9 cellular contexts compared by ENCODE assay signal in genomic region chr5:126851441-126852103, GRCh38.
A peak's percentile ranks its signal among the peaks of the same experiment; 100 is the strongest.
DNase-seq lines count a peak whose midpoint lies in the region; ATAC-seq and TF ChIP-seq lines count a peak whose summit lies in the region.
"Had no signal": no experiment of that assay in that cellular context is flagged by ENCODE, and none has a peak within 500 bp of the region (broad histone marks: within the 10 kb centered on the region; RNA-seq: fewer than 3 reads in every experiment).

No MANE protein-coding gene starts in this region.

- no peaks in the 10 kb centered on the region for H3K27me3 ChIP-seq in spleen (replicated peaks in 1 of 7)

- H3K36me3 Mint-ChIP-seq in activated naive CD4-positive, alpha-beta T cell treated with anti-CD3 and anti-CD28 coated beads, Interleukin-2, amount 50 U/mL, for 24 hours: no peaks in the 10 kb centered on the region
- no peaks in the 10 kb centered on the region for H3K36me3 Mint-ChIP-seq in immature natural killer cell

- WGBS in spleen, 5 donors: 84 to 90% (median 88%) methylated on average over 15 of the region's 15 CpGs

- no peak for DNase-seq in OCI-LY7 (ENCODE audit: low spot score)
- no peak for DNase-seq in immature natural killer cell
- no peak for DNase-seq in spleen
- no peak for DNase-seq in glomerular visceral epithelial cell (ENCODE audit: extremely low spot score)
- no peak for DNase-seq in mesenteric fat pad (ENCODE audit: low spot score)
- no peak for DNase-seq in NCI-H69 (lab: John Stamatoyannopoulos, UW)
- DNase-seq: NCI-H510A treated with DMSO at 0.1 percent for 48 hours had no signal

- no peaks in the 10 kb centered on the region for H3K9me3 Mint-ChIP-seq in activated naive CD4-positive, alpha-beta T cell treated with anti-CD3 and anti-CD28 coated beads, Interleukin-2, amount 50 U/mL, for 24 hours
- no peaks in the 10 kb centered on the region for H3K9me3 Mint-ChIP-seq in immature natural killer cell

- no peak for TF ChIP-seq CTCF in OCI-LY7 (conservative IDR thresholded peaks at IDR 0.05; ENCODE audit: low read length)
- no peak for TF ChIP-seq CTCF in spleen (IDR thresholded peaks at IDR 0.05 in 8 of 11, conservative IDR thresholded peaks at IDR 0.05 in 3 of 11)

- no peaks in the 10 kb centered on the region for H4K20me1 ChIP-seq in OCI-LY7 (ENCODE audit: insufficient read depth, low read length)

- H3K4me1 Mint-ChIP-seq in activated naive CD4-positive, alpha-beta T cell treated with anti-CD3 and anti-CD28 coated beads, Interleukin-2, amount 50 U/mL, for 24 hours: peaks cover 66% of the 10 kb centered on the region
- peaks cover 38 to 52% of the 10 kb centered on the region in 2 donors for H3K4me1 Mint-ChIP-seq in immature natural killer cell

- H3K27me3 Mint-ChIP-seq in activated naive CD4-positive, alpha-beta T cell treated with anti-CD3 and anti-CD28 coated beads, Interleukin-2, amount 50 U/mL, for 24 hours: no peaks in the 10 kb centered on the region
- peaks cover 0 to 9% (median 3%) of the 10 kb centered on the region in 3 donors for H3K27me3 Mint-ChIP-seq in immature natural killer cell (ENCODE audit: low read depth in 3 of 3)

- no TSS peak for BruUV-seq in OCI-LY7 (replicated peaks; lab: Mats Ljungman, UMichigan)

- POLR2A ChIA-PET in OCI-LY7 (lab: Charles Lee): interaction anchor here (0.6 to 1.0 kb wide), 2 partner anchors 9 to 415 kb away, joined by 3 read pairs; no protein-coding TSS in a partner anchor

- H3K79me2 ChIP-seq in OCI-LY7 (ENCODE audit: insufficient read depth, low read depth, low read length): no peaks in the 10 kb centered on the region

- H3K4me1 ChIP-seq in OCI-LY7 (ENCODE audit: insufficient read depth, low read length, poor library complexity, severe bottlenecking) (peaks cover 16% of the 10 kb centered on the region), spleen (peaks cover 4 to 75% (median 50%) of the 10 kb centered on the region in 6 donors)

- no peak overlapping the region for H2AFZ ChIP-seq in OCI-LY7 (ENCODE audit: low read length)

- peak overlapping the region; percentile 86 for H3K27ac Mint-ChIP-seq in activated naive CD4-positive, alpha-beta T cell treated with anti-CD3 and anti-CD28 coated beads, Interleukin-2, amount 50 U/mL, for 24 hours
- H3K27ac Mint-ChIP-seq in immature natural killer cell: peak overlapping the region; percentile 87 to 95 (median 92)

- intact Hi-C loops in OCI-LY7 (cut with micrococcal nuclease; ENCODE audit: unreplicated experiment): no loop called here
- intact Hi-C loops in spleen (cut with DNase I; ENCODE audit: low total_unique reads): no loop called here

- no peak overlapping the region for H3K27ac ChIP-seq in OCI-LY7 (ENCODE audit: low read depth, low read length, poor library complexity, severe bottlenecking)
- peak overlapping the region in 7 of 8 donors; percentile 21 to 75 (median 59) for H3K27ac ChIP-seq in spleen

- no peak for TF ChIP-seq POLR2A in spleen (IDR thresholded peaks at IDR 0.05)

- peak overlapping the region; percentile 88 for H3K4me3 Mint-ChIP-seq in activated naive CD4-positive, alpha-beta T cell treated with anti-CD3 and anti-CD28 coated beads, Interleukin-2, amount 50 U/mL, for 24 hours
- H3K4me3 Mint-ChIP-seq in immature natural killer cell: peak overlapping the region in 3 of 5 donors; percentile 75 to 89 (median 84)

- no peaks in the 10 kb centered on the region for H3K9me2 ChIP-seq in OCI-LY7 (ENCODE audit: insufficient read depth, low read length)

- CTCF ChIA-PET in OCI-LY7 (lab: Charles Lee; ENCODE audit: unreplicated experiment): no interaction called here

- peak overlapping the region; percentile 30 for H3K4me2 ChIP-seq in OCI-LY7 (ENCODE audit: low read length)

- no peak for ATAC-seq in HG03571 (IDR thresholded peaks at IDR 0.05; ENCODE audit: unreplicated experiment)

- no peaks in the 10 kb centered on the region for H3K9me3 ChIP-seq in OCI-LY7 (ENCODE audit: low read length)
- no peaks in the 10 kb centered on the region for H3K9me3 ChIP-seq in spleen

- H3K4me3 ChIP-seq in OCI-LY7 (ENCODE audit: low read depth, low read length, poor library complexity, severe bottlenecking) (no peak overlapping the region), spleen (no peak overlapping the region)

- H3K36me3 ChIP-seq in OCI-LY7 (ENCODE audit: insufficient read depth, low read length) (peaks cover 8% of the 10 kb centered on the region; the same call in 1 of the 2 replicates), spleen (no peaks in the 10 kb centered on the region)
